In genomic region chr3:14448756-14449728, GRCh38 we compare ENCODE assay signal across 15 cellular contexts.
"Had no signal": no experiment of that assay in that cellular context is flagged by ENCODE, and none has a peak within 500 bp of the region (broad histone marks: within the 10 kb centered on the region; RNA-seq: fewer than 3 reads in every experiment).

No MANE protein-coding gene starts in this region.

- H3K4me3 ChIP-seq: esophagus muscularis mucosa, lung, prostate gland, spleen, testis had no signal

- H3K27ac ChIP-seq: brain microvascular endothelial cell, esophagus muscularis mucosa, prostate gland, testis had no signal

- H3K27ac Mint-ChIP-seq: naive thymus-derived CD4-positive, alpha-beta T cell had no signal

- H3K27me3 Mint-ChIP-seq: naive thymus-derived CD4-positive, alpha-beta T cell had no signal

- H3K9me3 Mint-ChIP-seq: immature natural killer cell had no signal

- ATAC-seq: activated CD4-positive, CD25-positive, alpha-beta regulatory T cell treated with anti-CD3 and anti-CD28 coated beads, Interleukin-2, amount 50 U/mL, for 24 hours; naive thymus-derived CD4-positive, alpha-beta T cell; sciatic nerve had no signal

- H3K4me3 Mint-ChIP-seq: immature natural killer cell; naive thymus-derived CD4-positive, alpha-beta T cell had no signal

- H3K27me3 ChIP-seq: brain microvascular endothelial cell, esophagus muscularis mucosa, spleen, testis had no signal

- H3K36me3 ChIP-seq: prostate gland had no signal

- H3K9me3 ChIP-seq: esophagus muscularis mucosa, prostate gland, spleen, testis had no signal

- DNase-seq: activated CD8-positive, alpha-beta memory T cell treated with anti-CD3 and anti-CD28 coated beads for 24 hours; activated T-cell treated with anti-CD3 and anti-CD28 coated beads, Interleukin-2, amount 50 U/mL, for 1 hour; brain microvascular endothelial cell; glutamatergic neuron; immature natural killer cell; naive thymus-derived CD4-positive, alpha-beta T cell; spleen; stimulated activated CD4-positive, alpha-beta T cell treated with anti-CD3 and anti-CD28 coated beads, Interleukin-2, amount 100 ng/mL, for 24 hours; stimulated activated naive CD4-positive, alpha-beta T cell treated with Interleukin-2 at 50 U/mL for 16 hours; testis had no signal
